Comparison of ENCODE assay signal across 18 cellular contexts in the genomic region with DNA sequence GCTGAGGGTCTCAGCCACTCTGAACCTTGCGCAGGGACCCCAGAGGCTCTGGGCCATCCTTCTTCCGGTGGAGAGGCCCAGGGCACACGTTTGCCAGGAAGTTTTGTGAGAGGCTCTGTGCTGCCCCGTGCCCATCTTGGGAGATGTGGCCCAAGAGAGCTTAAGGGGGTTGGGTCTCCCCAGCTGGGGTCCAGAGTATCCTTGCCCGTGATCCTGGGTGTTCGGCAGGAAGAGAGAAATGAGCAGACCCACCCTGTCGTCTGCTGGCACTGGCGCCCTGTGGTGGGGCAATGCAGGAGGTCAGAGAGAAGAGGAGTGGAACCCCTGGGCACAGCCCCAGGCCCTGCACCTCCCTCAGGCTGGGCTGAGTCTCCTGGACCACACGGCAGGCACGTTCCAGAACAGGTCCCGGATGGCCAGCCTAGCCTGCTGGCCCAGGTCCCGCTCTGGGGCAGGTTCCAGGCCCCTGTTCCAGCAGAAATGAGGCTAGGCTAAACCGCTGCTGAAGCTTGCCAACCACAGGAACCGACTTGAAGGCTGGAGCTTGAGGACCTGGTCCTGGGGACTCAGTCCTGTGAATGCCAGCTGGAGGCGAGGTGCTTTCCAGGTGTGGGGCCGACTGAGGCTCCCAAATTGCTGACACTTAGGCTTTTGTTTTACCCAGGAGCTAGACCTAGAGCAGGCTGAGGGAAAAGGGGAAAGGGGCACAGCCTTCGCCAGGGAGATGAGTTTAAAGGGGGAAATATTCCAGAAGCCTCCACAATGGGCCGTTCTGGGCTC. TPM values are rescaled to one million over a fixed set of nuclear protein-coding genes. Genes with fewer than 3 reads are reported as not detected.
A peak's percentile ranks its signal among the peaks of the same experiment; 100 is the strongest.
DNase-seq lines count a peak whose midpoint lies in the region; ATAC-seq and TF ChIP-seq lines count a peak whose summit lies in the region.
"Had no signal": no experiment of that assay in that cellular context is flagged by ENCODE, and none has a peak within 500 bp of the region (broad histone marks: within the 10 kb centered on the region; RNA-seq: fewer than 3 reads in every experiment).

No MANE protein-coding gene starts in this region.

- peak overlapping the region; percentile 11 to 96 (median 89); a peak in 19 of 22 replicates for H3K4me2 ChIP-seq in BLaER1 treated with 17β-estradiol and CSF1 and Interleukin-3, amounts not matched to agents 10 nM and 100 nM
- H3K4me2 ChIP-seq in PC-3 (ENCODE audit: low read length) = peak overlapping the region; percentile 39
- no peak overlapping the region for H3K4me2 ChIP-seq in neuronal stem cell (ENCODE audit: insufficient read depth, low read length, poor library complexity, severe bottlenecking)

- 83% methylated on average over 1 of the region's 18 CpGs; no CpG with 5 or more reads in 1 of the 2 donors for WGBS in gastroesophageal sphincter (ENCODE audit: low coverage in 1 of 2), 2 donors
- WGBS in neuronal stem cell (ENCODE audit: extremely low coverage in 2 of 2, insufficient read length in 2 of 2, insufficient replicate concordance in 1 of 2), 2 donors = no CpG with 5 or more reads among the region's 18 CpGs

- no peak for TF ChIP-seq EP300 in gastroesophageal sphincter (IDR thresholded peaks at IDR 0.05)

- intact Hi-C loops in PC-3 (cut with micrococcal nuclease) = no loop called here

- peak overlapping the region in 3 of 11 experiments; percentile 22 to 57 (median 42); a peak in 2 of 22 replicates for H3K9ac ChIP-seq in BLaER1 treated with 17β-estradiol and CSF1 and Interleukin-3, amounts not matched to agents 10 nM and 100 nM
- H3K9ac ChIP-seq in PC-3 (ENCODE audit: low read length) = no peak overlapping the region
- H3K9ac ChIP-seq in neuronal stem cell (ENCODE audit: low read depth, low read length, poor library complexity) = no peak overlapping the region

- peak overlapping the region; percentile 16 for H3K23ac ChIP-seq in neuronal stem cell (ENCODE audit: low read depth, low read length, poor library complexity)

- no peaks in the 10 kb centered on the region for H3K79me1 ChIP-seq in neuronal stem cell (ENCODE audit: low read depth, low read length)

- BruUV-seq in PC-3 (replicated peaks; lab: Mats Ljungman, UMichigan) = no TSS peak

- no peak overlapping the region for H4K8ac ChIP-seq in neuronal stem cell (ENCODE audit: low read depth, low read length)

- ATAC-seq in PC-3 (peak; percentile 12), gastroesophageal sphincter (peak; percentile 43), GM19351 (IDR thresholded peaks at IDR 0.05; ENCODE audit: unreplicated experiment) (no peak), HG02610 (IDR thresholded peaks at IDR 0.05; ENCODE audit: unreplicated experiment) (no peak), HG02973 (IDR thresholded peaks at IDR 0.05; ENCODE audit: unreplicated experiment) (no peak)
- ATAC-seq: stimulated activated naive CD8-positive, alpha-beta T cell treated with anti-CD3 and anti-CD28 coated beads, Interleukin-15, Interleukin-2, amounts not matched to agents 100 U/mL and 50 U/mL, for 24 hours had no signal

- H3K14ac ChIP-seq in neuronal stem cell (ENCODE audit: low read length) = peak overlapping the region; percentile 60

- DNase-seq in PC-3 = no peak
- no peak for DNase-seq in neuronal stem cell (ENCODE audit: low spot score)
- DNase-seq in foreskin fibroblast = no peak
- DNase-seq: ACHN; activated T-cell treated with anti-CD3 and anti-CD28 coated beads, Interleukin-2, amount 50 U/mL, for 4 hours; HCEC 1CT; NCI-H2081; stimulated activated naive CD8-positive, alpha-beta T cell treated with anti-CD3 and anti-CD28 coated beads, Interleukin-15, Interleukin-2, amounts not matched to agents 100 U/mL and 50 U/mL, for 24 hours; T1000 had no signal

- peak overlapping the region; percentile 43 for H3K4ac ChIP-seq in neuronal stem cell (ENCODE audit: low read length)

- no peaks in the 10 kb centered on the region for H3F3A ChIP-seq in PC-3 (ENCODE audit: low read length, unreplicated experiment)

- no peaks in the 10 kb centered on the region for H3K9me2 ChIP-seq in PC-3 (replicated peaks; ENCODE audit: low read length)

- H3K9me3 ChIP-seq in BLaER1 treated with 17β-estradiol and CSF1 and Interleukin-3, amounts not matched to agents 10 nM and 100 nM (replicated peaks in 1 of 11) = 0 out of 22 replicates have a peak, but pooled peaks cover 0 to 4% (median 0%) of the 10 kb centered on the region in 11 experiments
- H3K9me3 ChIP-seq in PC-3 (ENCODE audit: low read length) (no peaks in the 10 kb centered on the region), gastroesophageal sphincter (no peaks in the 10 kb centered on the region), neuronal stem cell (replicated peaks in 1 of 2; ENCODE audit: control insufficient read depth in 2 of 2, insufficient read depth in 1 of 2, low read depth in 1 of 2, low read length in 2 of 2) (no peaks in the 10 kb centered on the region)

- TF ChIP-seq CTCF in PC-3 (conservative IDR thresholded peaks at IDR 0.05; ENCODE audit: low read depth, low read length) (no peak), gastroesophageal sphincter (IDR thresholded peaks at IDR 0.05) (no peak), foreskin fibroblast (IDR thresholded peaks at IDR 0.05; ENCODE audit: low read depth, low read length) (no peak)

- peaks cover 0 to 5% (median 0%) of the 10 kb centered on the region in 11 experiments; a peak in 4 of 22 replicates for H4K20me1 ChIP-seq in BLaER1 treated with 17β-estradiol and CSF1 and Interleukin-3, amounts not matched to agents 10 nM and 100 nM
- H4K20me1 ChIP-seq in PC-3 (ENCODE audit: low read length) = no peaks in the 10 kb centered on the region

- peaks cover 0 to 12% (median 0%) of the 10 kb centered on the region in 11 experiments; a peak in 1 of 22 replicates for H3K27me3 ChIP-seq in BLaER1 treated with 17β-estradiol and CSF1 and Interleukin-3, amounts not matched to agents 10 nM and 100 nM
- no peaks in the 10 kb centered on the region for H3K27me3 ChIP-seq in PC-3 (ENCODE audit: low read length)
- H3K27me3 ChIP-seq in gastroesophageal sphincter = no peaks in the 10 kb centered on the region
- H3K27me3 ChIP-seq in neuronal stem cell (ENCODE audit: control insufficient read depth in 3 of 3, insufficient read depth in 3 of 3, low read depth in 1 of 3, low read length in 3 of 3) = peaks cover 0 to 5% (median 0%) of the 10 kb centered on the region in 3 experiments

- peak overlapping the region; percentile 87 for H2BK15ac ChIP-seq in neuronal stem cell (ENCODE audit: low read length)

- peak overlapping the region; percentile 65 for H2BK120ac ChIP-seq in neuronal stem cell (ENCODE audit: low read depth, low read length)

- peak overlapping the region; percentile 98 for H2AK5ac ChIP-seq in neuronal stem cell (ENCODE audit: low read depth, low read length)

- no peak for TF ChIP-seq POLR2A in gastroesophageal sphincter (IDR thresholded peaks at IDR 0.05)

- no peaks in the 10 kb centered on the region for H3K79me2 ChIP-seq in PC-3 (ENCODE audit: low read length)

- H3K36me3 ChIP-seq in BLaER1 treated with 17β-estradiol and CSF1 and Interleukin-3, amounts not matched to agents 10 nM and 100 nM = no peaks in the 10 kb centered on the region
- H3K36me3 ChIP-seq in PC-3 (ENCODE audit: low read depth, low read length) = no peaks in the 10 kb centered on the region
- H3K36me3 ChIP-seq in gastroesophageal sphincter = no peaks in the 10 kb centered on the region
- H3K36me3 ChIP-seq in neuronal stem cell (replicated peaks in 1 of 2; ENCODE audit: control insufficient read depth in 2 of 2, insufficient read depth in 2 of 2, low read length in 2 of 2) = no peaks in the 10 kb centered on the region

- no peak overlapping the region for H3K4me3 ChIP-seq in BLaER1 treated with 17β-estradiol and CSF1 and Interleukin-3, amounts not matched to agents 10 nM and 100 nM
- H3K4me3 ChIP-seq in PC-3 (ENCODE audit: low read length) (no peak overlapping the region), gastroesophageal sphincter (no peak overlapping the region), neuronal stem cell (ENCODE audit: low read length in 2 of 2) (no peak overlapping the region), foreskin fibroblast (ENCODE audit: low read depth in 1 of 2, low read length in 2 of 2) (no peak overlapping the region)

- no peak overlapping the region for H2BK5ac ChIP-seq in neuronal stem cell (ENCODE audit: low read length)

- peaks cover 28 to 67% (median 60%) of the 10 kb centered on the region in 10 experiments for H3K4me1 ChIP-seq in BLaER1 treated with 17β-estradiol and CSF1 and Interleukin-3, amounts not matched to agents 10 nM and 100 nM
- peaks cover 24% of the 10 kb centered on the region for H3K4me1 ChIP-seq in PC-3 (ENCODE audit: insufficient read depth, low read length)
- H3K4me1 ChIP-seq in gastroesophageal sphincter = peaks cover 0 to 11% (median 0%) of the 10 kb centered on the region in 3 donors
- peaks cover 14 to 15% of the 10 kb centered on the region in 2 donors for H3K4me1 ChIP-seq in neuronal stem cell (ENCODE audit: control insufficient read depth in 2 of 2, insufficient read depth in 1 of 2, low read depth in 1 of 2, low read length in 2 of 2)

- POLR2A ChIA-PET in PC-3 (lab: Charles Lee; ENCODE audit: unreplicated experiment) = no interaction called here

- H4K91ac ChIP-seq in neuronal stem cell (ENCODE audit: low read depth, low read length, poor library complexity) = peak overlapping the region; percentile 69

- peak overlapping the region; percentile 8 for H3K18ac ChIP-seq in neuronal stem cell (ENCODE audit: low read length)

- CTCF ChIA-PET in PC-3 (lab: Charles Lee) = interaction anchor here (0.6 kb wide), 1 partner anchor 19 kb away, joined by 5 read pairs; no protein-coding TSS in a partner anchor

- H2BK12ac ChIP-seq in neuronal stem cell (ENCODE audit: low read length) = peak overlapping the region; percentile 33

- no peak overlapping the region for H3K27ac ChIP-seq in BLaER1 treated with 17β-estradiol and CSF1 and Interleukin-3, amounts not matched to agents 10 nM and 100 nM
- H3K27ac ChIP-seq in PC-3 (ENCODE audit: low read length) (no peak overlapping the region), gastroesophageal sphincter (no peak overlapping the region), neuronal stem cell (replicated peaks; ENCODE audit: low read length) (peak overlapping the region; percentile 5)

- H2AFZ ChIP-seq in PC-3 (ENCODE audit: low read length) = peak overlapping the region; percentile 45; the same call in 1 of the 2 replicates
- H2AFZ ChIP-seq in neuronal stem cell (ENCODE audit: low read length) = peak overlapping the region; percentile 89

RNA-seq across cellular contexts. Expression of gene PLA2G4D, which starts 1.5 kb away (rescaled TPM):
- total RNA-seq in PC-3 (2014; rRNA removed) (0.17 and 0.55 TPM in 2 replicates), gastroesophageal sphincter (not detected)
- polyA plus RNA-seq in neuronal stem cell (2013, experiment 1 of 2) = 0.03 TPM
- polyA plus RNA-seq in neuronal stem cell (2013, experiment 2 of 2) = 0.07 TPM
- total RNA-seq: activated T-cell treated with anti-CD3 and anti-CD28 coated beads, Interleukin-2, amount 50 U/mL, for 4 hours; LHCN-M2; lung microvascular endothelial cell; RPMI7951 had no signal
- polyA plus RNA-seq: neural cell had no signal

Comparison
In these comparisons a context has a peak if more than half of its experiments do, and no peak if none do; other contexts are left out.
1. ATAC-seq: peak in PC-3 (single experiment) and gastroesophageal sphincter (single experiment); none in GM19351 (single experiment), HG02610 (single experiment) and HG02973 (single experiment).